In the genomic region with DNA sequence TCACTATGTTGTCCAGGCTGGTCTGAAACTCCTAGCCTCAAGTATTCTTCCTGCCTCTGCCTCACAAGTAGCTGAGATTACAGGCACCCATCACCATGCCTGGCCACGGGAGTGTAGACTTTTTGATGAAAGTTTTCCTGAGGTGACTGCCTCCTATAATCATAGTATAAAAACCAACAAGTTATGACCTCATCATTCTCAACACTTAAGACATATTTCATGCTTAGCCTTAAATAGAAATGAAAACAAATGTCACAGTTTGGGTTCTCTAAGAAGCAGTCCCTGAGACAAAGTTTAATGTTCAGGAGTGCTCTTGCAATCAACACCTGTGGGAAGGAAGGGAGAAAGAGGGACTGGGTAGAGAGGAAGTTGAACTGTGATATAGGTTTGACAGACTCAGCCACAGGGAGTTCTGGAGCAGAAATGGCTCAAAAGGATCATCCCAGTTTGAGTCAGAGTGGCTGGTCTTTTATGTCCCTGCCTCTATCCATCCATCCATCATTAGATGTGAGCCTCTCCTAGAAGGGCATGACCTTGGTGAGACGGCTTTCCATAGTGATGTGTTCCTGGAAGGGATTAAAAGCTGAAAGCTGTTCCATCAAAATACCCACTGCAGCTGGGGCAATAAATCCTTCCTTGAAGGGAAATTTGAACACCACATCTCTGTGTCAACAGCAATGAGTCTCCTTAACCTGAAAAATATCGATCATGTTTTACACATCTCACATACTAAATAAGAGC, we compare ENCODE assay signal across 24 cellular contexts.
"Had no signal": no experiment of that assay in that cellular context is flagged by ENCODE, and none has a peak within 500 bp of the region (broad histone marks: within the 10 kb centered on the region; RNA-seq: fewer than 3 reads in every experiment).

No MANE protein-coding gene starts in this region.

- ATAC-seq: activated CD4-positive, alpha-beta T cell treated with anti-CD3 and anti-CD28 coated beads for 36 hours; activated T-cell treated with anti-CD3 and anti-CD28 coated beads, Interleukin-2, amount 50 U/mL, for 72 hours; Panc1; T-cell had no signal

- H3K27me3 Mint-ChIP-seq: activated CD4-positive, alpha-beta T cell treated with anti-CD3 and anti-CD28 coated beads for 36 hours had no signal

- H3K4me1 Mint-ChIP-seq: activated CD4-positive, alpha-beta memory T cell treated with anti-CD3 and anti-CD28 coated beads, Interleukin-2, amount 10 ng/mL, durations not matched to agents 7 days and 5 days; activated CD4-positive, alpha-beta T cell treated with anti-CD3 and anti-CD28 coated beads for 36 hours; activated naive CD4-positive, alpha-beta T cell treated with anti-CD3 and anti-CD28 coated beads, Interleukin-2, amount 10 ng/mL, durations not matched to agents 7 days and 5 days; activated naive CD8-positive, alpha-beta T cell treated with anti-CD3 and anti-CD28 coated beads for 36 hours; T-cell had no signal

- H3K4me3 Mint-ChIP-seq: activated CD4-positive, alpha-beta memory T cell treated with anti-CD3 and anti-CD28 coated beads, Interleukin-2, amount 10 ng/mL, durations not matched to agents 7 days and 5 days; activated CD4-positive, alpha-beta T cell treated with anti-CD3 and anti-CD28 coated beads for 36 hours; activated naive CD4-positive, alpha-beta T cell treated with anti-CD3 and anti-CD28 coated beads, Interleukin-2, amount 10 ng/mL, durations not matched to agents 7 days and 5 days; activated naive CD8-positive, alpha-beta T cell treated with anti-CD3 and anti-CD28 coated beads for 36 hours; activated T-cell treated with anti-CD3 and anti-CD28 coated beads, Interleukin-2, amount 50 U/mL, for 72 hours; T-cell had no signal

- DNase-seq: activated CD4-positive, alpha-beta memory T cell treated with anti-CD3 and anti-CD28 coated beads, Interleukin-2, amount 10 ng/mL, durations not matched to agents 7 days and 5 days; activated CD4-positive, alpha-beta T cell treated with anti-CD3 and anti-CD28 coated beads for 36 hours; activated CD4-positive, alpha-beta T cell treated with anti-CD3 and anti-CD28 coated beads, Interleukin-2, amount 50 U/mL, for 1 hour; activated gamma-delta T cell treated with Interleukin-2 at 50 U/mL for 16 hours; activated naive CD4-positive, alpha-beta T cell treated with anti-CD3 and anti-CD28 coated beads, Interleukin-2, amount 10 ng/mL, durations not matched to agents 7 days and 5 days; activated naive CD8-positive, alpha-beta T cell treated with anti-CD3 and anti-CD28 coated beads for 36 hours; activated T-cell treated with anti-CD3 and anti-CD28 coated beads, Interleukin-2, amount 50 U/mL, for 72 hours; brain microvascular endothelial cell; cerebellar nuclear complex; Kasumi-1; NCI-H1048; NCI-H146; NCI-H187 treated with DMSO at 0.1 percent for 48 hours; NCI-H2081 treated with DMSO at 0.1 percent for 48 hours; NCI-H446 treated with DMSO at 0.1 percent for 48 hours; NCI-H524 treated with DMSO at 0.1 percent for 48 hours; NCI-H748 treated with DMSO at 0.1 percent for 48 hours; Right ventricle myocardium superior; T-cell; T-helper 2 cell had no signal

- H3K27me3 ChIP-seq: brain microvascular endothelial cell had no signal

- H3K27ac Mint-ChIP-seq: activated CD4-positive, alpha-beta memory T cell treated with anti-CD3 and anti-CD28 coated beads, Interleukin-2, amount 10 ng/mL, durations not matched to agents 7 days and 5 days; activated CD4-positive, alpha-beta T cell treated with anti-CD3 and anti-CD28 coated beads for 36 hours; activated naive CD4-positive, alpha-beta T cell treated with anti-CD3 and anti-CD28 coated beads, Interleukin-2, amount 10 ng/mL, durations not matched to agents 7 days and 5 days; activated naive CD8-positive, alpha-beta T cell treated with anti-CD3 and anti-CD28 coated beads for 36 hours; activated T-cell treated with anti-CD3 and anti-CD28 coated beads, Interleukin-2, amount 50 U/mL, for 72 hours; activated T-helper 2 cell treated with anti-CD3 and anti-CD28 coated beads, Interferon-gamma antibody, Interleukin-2, Interleukin-4, amounts not matched to agents 10 μg/mL and 5 μg/mL and 100 μg/mL, durations not matched to agents 14 hours and 24 hours and 36 hours; T-cell had no signal

- H3K36me3 ChIP-seq: brain microvascular endothelial cell had no signal

- H3K27ac ChIP-seq: brain microvascular endothelial cell, RWPE1, VCaP had no signal

- H3K36me3 Mint-ChIP-seq: activated naive CD4-positive, alpha-beta T cell treated with anti-CD3 and anti-CD28 coated beads, Interleukin-2, amount 10 ng/mL, durations not matched to agents 7 days and 5 days had no signal

- H3K9me3 Mint-ChIP-seq: activated T-helper 2 cell treated with anti-CD3 and anti-CD28 coated beads, Interferon-gamma antibody, Interleukin-2, Interleukin-4, amounts not matched to agents 10 μg/mL and 5 μg/mL and 100 μg/mL, durations not matched to agents 14 hours and 24 hours and 36 hours had no signal
